ENCODE assay signal across 30 cellular contexts in the genomic region with DNA sequence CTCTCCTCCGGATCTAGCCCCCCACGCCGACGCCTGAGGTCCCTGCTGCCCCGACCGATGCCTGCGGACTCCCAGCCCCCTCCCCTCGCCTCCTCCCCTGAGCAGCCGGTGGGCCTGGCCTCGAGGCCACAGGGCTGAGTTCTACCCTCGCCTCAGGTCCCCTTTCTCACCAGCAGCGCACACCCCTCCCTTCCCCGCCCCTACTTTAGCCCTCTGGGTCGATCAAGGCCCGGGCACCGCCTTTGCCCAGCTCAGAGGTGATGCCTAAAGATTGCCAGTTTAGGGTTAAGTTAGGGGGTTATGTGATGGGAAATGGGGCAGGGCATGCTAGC. TPM values are rescaled to one million over a fixed set of nuclear protein-coding genes. Genes with fewer than 3 reads are reported as not detected.
DNase-seq lines count a peak whose midpoint lies in the region; ATAC-seq, FAIRE-seq and TF ChIP-seq lines count a peak whose summit lies in the region.
"Had no signal": no experiment of that assay in that cellular context is flagged by ENCODE, and none has a peak within 500 bp of the region (broad histone marks: within the 10 kb centered on the region; RNA-seq: fewer than 3 reads in every experiment).

No MANE protein-coding gene starts in this region.

- no peak overlapping the region for H3K4me3 ChIP-seq in mammary epithelial cell (replicated peaks in 1 of 3; ENCODE audit: insufficient read depth in 1 of 3, low read depth in 2 of 3, low read length in 3 of 3)
- peak overlapping the region; percentile 63 for H3K4me3 ChIP-seq in SJCRH30
- H3K4me3 ChIP-seq in iPS-20b (ENCODE audit: low read length) = peak overlapping the region; percentile 62; the same call in 1 of the 2 replicates
- no peak overlapping the region for H3K4me3 ChIP-seq in kidney (ENCODE audit: low read length in 2 of 2)

- no peaks in the 10 kb centered on the region for H3K79me2 ChIP-seq in mammary epithelial cell (ENCODE audit: insufficient read depth, low read length)

- H3K4me3 Mint-ChIP-seq in MCF 10A (ENCODE audit: unreplicated experiment) (peak overlapping the region; percentile 75), type B pancreatic cell (peak overlapping the region; percentile 61)
- no peak overlapping the region for H3K4me3 Mint-ChIP-seq in effector memory CD8-positive, alpha-beta T cell
- H3K4me3 Mint-ChIP-seq: activated CD4-positive, alpha-beta T cell treated with anti-CD3 and anti-CD28 coated beads, Interleukin-2, amount 10 ng/mL, durations not matched to agents 24 days and 14 days; dendritic cell treated with granulocyte-macrophage colony-stimulating factor and Interleukin-4, amounts not matched to agents 40 ng/mL and 50 ng/mL, for 4 days had no signal

- CTCF ChIA-PET in MCF 10A (lab: Yijun Ruan, JAX) = interaction anchor here (0.6 to 1.9 kb wide), 3 partner anchors 20 to 782 kb away, joined by 3 to 12 read pairs (median 4); no protein-coding TSS in a partner anchor
- CTCF ChIA-PET in mammary epithelial cell (lab: Charles Lee; ENCODE audit: low non-redundant PET) = no interaction called here

- H3K4me1 Mint-ChIP-seq in MCF 10A (ENCODE audit: insufficient read depth, unreplicated experiment) (peaks cover 6% of the 10 kb centered on the region), type B pancreatic cell (ENCODE audit: unreplicated experiment) (peaks cover 7% of the 10 kb centered on the region)
- peaks cover 11 to 16% of the 10 kb centered on the region in 2 donors for H3K4me1 Mint-ChIP-seq in effector memory CD8-positive, alpha-beta T cell (ENCODE audit: low read depth in 2 of 2)

- no peaks in the 10 kb centered on the region for H3K36me3 Mint-ChIP-seq in MCF 10A (ENCODE audit: insufficient read depth, unreplicated experiment)
- no peaks in the 10 kb centered on the region for H3K36me3 Mint-ChIP-seq in type B pancreatic cell
- no peaks in the 10 kb centered on the region for H3K36me3 Mint-ChIP-seq in effector memory CD8-positive, alpha-beta T cell (ENCODE audit: insufficient read depth)

- no peak overlapping the region for H2AFZ ChIP-seq in mammary epithelial cell (ENCODE audit: low read depth, low read length)

- H3K27ac Mint-ChIP-seq in MCF 10A (ENCODE audit: low read depth, unreplicated experiment) = no peak overlapping the region
- H3K27ac Mint-ChIP-seq in type B pancreatic cell = no peak overlapping the region
- no peak overlapping the region for H3K27ac Mint-ChIP-seq in effector memory CD8-positive, alpha-beta T cell
- H3K27ac Mint-ChIP-seq: activated CD4-positive, alpha-beta T cell treated with anti-CD3 and anti-CD28 coated beads, Interleukin-2, amount 10 ng/mL, durations not matched to agents 24 days and 14 days; activated T-cell treated with anti-CD3 and anti-CD28 coated beads, Interleukin-2, amount 50 U/mL, for 72 hours; dendritic cell treated with granulocyte-macrophage colony-stimulating factor and Interleukin-4, amounts not matched to agents 40 ng/mL and 50 ng/mL, for 4 days had no signal

- dilution Hi-C loops in mammary epithelial cell (cut with HindIII; ENCODE audit: low sequenced_read_pairs) = no loop called here

- H3K4me1 ChIP-seq in mammary epithelial cell (ENCODE audit: insufficient read depth, low read length) = peaks cover 10% of the 10 kb centered on the region
- H3K4me1 ChIP-seq in SJCRH30 = no peaks in the 10 kb centered on the region; the same call in 1 of the 2 replicates
- peaks cover 46% of the 10 kb centered on the region; the same call in 1 of the 2 replicates for H3K4me1 ChIP-seq in iPS-20b (ENCODE audit: insufficient read depth, low read length)
- H3K4me1 ChIP-seq in kidney (ENCODE audit: control insufficient read depth in 1 of 2, insufficient read depth in 1 of 2, low read depth in 1 of 2, low read length in 2 of 2) = peaks cover 0 to 11% of the 10 kb centered on the region in 2 donors

- H4K20me1 ChIP-seq in mammary epithelial cell (ENCODE audit: insufficient read depth, low read length) = no peaks in the 10 kb centered on the region

- H3K4me2 ChIP-seq in mammary epithelial cell (ENCODE audit: insufficient read depth, low read depth, low read length) = no peak overlapping the region

- BruUV-seq in MCF 10A (replicated peaks; lab: Mats Ljungman, UMichigan) (no TSS peak), mammary epithelial cell (replicated peaks; lab: Mats Ljungman, UMichigan) (no TSS peak)

- no peak for FAIRE-seq in kidney (lab: Jason Lieb, UNC)
- FAIRE-seq: endothelial cell of umbilical vein had no signal

- H3K36me3 ChIP-seq in mammary epithelial cell (ENCODE audit: insufficient read depth, low read length) (no peaks in the 10 kb centered on the region), SJCRH30 (no peaks in the 10 kb centered on the region), iPS-20b (ENCODE audit: insufficient read depth, low read depth, low read length) (no peaks in the 10 kb centered on the region), kidney (ENCODE audit: control insufficient read depth in 1 of 2, insufficient read depth in 2 of 2, low read length in 2 of 2) (no peaks in the 10 kb centered on the region)
- H3K36me3 ChIP-seq: heart left ventricle, spleen, stomach, tibial nerve had no signal

- H3K27ac ChIP-seq in mammary epithelial cell (ENCODE audit: insufficient read depth, low read depth, low read length) (no peak overlapping the region), SJCRH30 (peak overlapping the region; percentile 85), iPS-20b (ENCODE audit: low read length) (no peak overlapping the region), kidney (ENCODE audit: low read depth in 2 of 2, low read length in 2 of 2) (no peak overlapping the region)
- H3K27ac ChIP-seq: heart left ventricle, HL-60, spleen, stomach, tibial nerve had no signal

- H3K9me3 ChIP-seq in mammary epithelial cell (replicated peaks; ENCODE audit: insufficient read depth, low read length) (no peaks in the 10 kb centered on the region), SJCRH30 (replicated peaks) (no peaks in the 10 kb centered on the region), iPS-20b (ENCODE audit: insufficient read depth, low read depth, low read length) (peaks cover 4% of the 10 kb centered on the region; the same call in 1 of the 2 replicates), kidney (ENCODE audit: control insufficient read depth in 1 of 2, low read length in 2 of 2) (no peaks in the 10 kb centered on the region)
- H3K9me3 ChIP-seq: heart left ventricle, spleen, stomach, tibial nerve had no signal

- TF ChIP-seq CTCF in MCF 10A (IDR thresholded peaks at IDR 0.05; ENCODE audit: unreplicated experiment) (no peak), mammary epithelial cell (conservative IDR thresholded peaks at IDR 0.05 in 1 of 2, IDR thresholded peaks at IDR 0.05 in 1 of 2; ENCODE audit: extremely low read depth in 1 of 2, insufficient read depth in 1 of 2, low read depth in 1 of 2, low read length in 2 of 2) (no peak), type B pancreatic cell (conservative IDR thresholded peaks at IDR 0.05) (no peak), kidney (IDR thresholded peaks at IDR 0.05; ENCODE audit: borderline replicate concordance, extremely low read depth, insufficient read depth) (no peak)

- WGBS in mammary epithelial cell (ENCODE audit: low coverage, missing lambda C conversion rate) = 24% methylated on average over 4 of the region's 16 CpGs

- in situ Hi-C loops in mammary epithelial cell (cut with MboI; ENCODE audit: low sequenced_read_pairs in 2 of 2) = loop anchor here in 1 of 2 donors (25.0 kb wide), 1 partner anchor 899 kb away; no protein-coding TSS in a partner anchor

- H3K9me3 Mint-ChIP-seq in MCF 10A (ENCODE audit: unreplicated experiment) (no peaks in the 10 kb centered on the region), type B pancreatic cell (no peaks in the 10 kb centered on the region)
- H3K9me3 Mint-ChIP-seq in effector memory CD8-positive, alpha-beta T cell = no peaks in the 10 kb centered on the region
- H3K9me3 Mint-ChIP-seq: activated CD4-positive, alpha-beta T cell treated with anti-CD3 and anti-CD28 coated beads, Interleukin-2, amount 10 ng/mL, durations not matched to agents 24 days and 14 days; activated T-cell treated with anti-CD3 and anti-CD28 coated beads, Interleukin-2, amount 50 U/mL, for 72 hours; dendritic cell treated with granulocyte-macrophage colony-stimulating factor and Interleukin-4, amounts not matched to agents 40 ng/mL and 50 ng/mL, for 4 days had no signal

- ATAC-seq in effector memory CD8-positive, alpha-beta T cell (replicated peaks) = no peak
- ATAC-seq: activated T-cell treated with anti-CD3 and anti-CD28 coated beads, Interleukin-2, amount 50 U/mL, for 72 hours; heart left ventricle had no signal

- intact Hi-C loops in MCF 10A (cut with micrococcal nuclease) = no loop called here
- intact Hi-C loops in mammary epithelial cell (cut with micrococcal nuclease) = no loop called here
- intact Hi-C loops in kidney (cut with DNase I) = no loop called here

- POLR2A ChIA-PET in MCF 10A (lab: Yijun Ruan, JAX) = no interaction called here

- DNase-seq in MCF 10A (ENCODE audit: unreplicated experiment) = no peak
- no peak for DNase-seq in mammary epithelial cell
- peak; percentile 49 to 53 for DNase-seq in SJCRH30
- no peak for DNase-seq in type B pancreatic cell (ENCODE audit: extremely low spot score, unreplicated experiment)
- DNase-seq in effector memory CD8-positive, alpha-beta T cell = no peak
- DNase-seq in kidney = no peak
- no peak for DNase-seq in NCI-H146 (lab: John Stamatoyannopoulos, UW)
- DNase-seq: ACHN; activated CD4-positive, alpha-beta T cell treated with anti-CD3 and anti-CD28 coated beads, Interleukin-2, amount 10 ng/mL, durations not matched to agents 24 days and 14 days; activated naive CD4-positive, alpha-beta T cell treated with anti-CD3 and anti-CD28 coated beads, Interleukin-2, amount 50 U/mL, for 16 hours; activated T-cell treated with anti-CD3 and anti-CD28 coated beads, Interleukin-2, amount 50 U/mL, for 72 hours; aorta; C1 segment of cervical spinal cord; heart left ventricle; IMR-90; NCI-H1694 treated with DMSO at 0.1 percent for 48 hours; OCI-M1; SHP77 treated with DMSO at 0.1 percent for 48 hours; stimulated activated CD4-positive, alpha-beta T cell treated with anti-CD3 and anti-CD28 coated beads, Interleukin-4, amount 100 ng/mL, for 4 hours; stomach had no signal

- H3K27me3 Mint-ChIP-seq in MCF 10A (ENCODE audit: insufficient read depth, unreplicated experiment) (peaks cover 53% of the 10 kb centered on the region), type B pancreatic cell (peaks cover 93% of the 10 kb centered on the region)
- peaks cover 77 to 95% of the 10 kb centered on the region in 2 donors for H3K27me3 Mint-ChIP-seq in effector memory CD8-positive, alpha-beta T cell

- peaks cover 72% of the 10 kb centered on the region for H3K27me3 ChIP-seq in mammary epithelial cell (ENCODE audit: insufficient read depth, low read length)
- H3K27me3 ChIP-seq in SJCRH30 = no peaks in the 10 kb centered on the region
- H3K27me3 ChIP-seq in iPS-20b (ENCODE audit: insufficient read depth, low read length) = peaks cover 100% of the 10 kb centered on the region

- H3K9ac ChIP-seq in mammary epithelial cell (ENCODE audit: insufficient read depth, low read length) (no peak overlapping the region), iPS-20b (ENCODE audit: low read depth, low read length) (no peak overlapping the region), kidney (ENCODE audit: low read length in 2 of 2) (no peak overlapping the region)

RNA-seq across cellular contexts. Expression of a gene that starts 5.7 kb away (rescaled TPM):
- total RNA-seq in MCF 10A (2022) (not detected in 2 replicates), mammary epithelial cell (not detected), type B pancreatic cell (ENCODE audit: low replicate concordance) (0.68 TPM in 1 of 2 replicates, not detected in the other), kidney (0.16 TPM)
- polyA plus RNA-seq in mammary epithelial cell (not detected), kidney (ENCODE audit: insufficient read depth, low read depth, low replicate concordance) (0.19 TPM)
- polyA minus RNA-seq in mammary epithelial cell = not detected
- total RNA-seq in SJCRH30 (2014; rRNA removed; shearing (Covaris generic)) = 1.8 and 2.0 TPM in 2 replicates
- total RNA-seq: activated CD4-positive, alpha-beta T cell treated with anti-CD3 and anti-CD28 coated beads, Interleukin-2, amount 10 ng/mL, durations not matched to agents 24 days and 14 days; activated T-cell treated with anti-CD3 and anti-CD28 coated beads, Interleukin-2, amount 50 U/mL, for 72 hours; aorta; endothelial cell of umbilical vein; heart left ventricle; IMR-90; liver; M059J; mucosa of gallbladder; spleen; stomach; T-helper 1 cell treated with Interleukin-12 subunit alpha and Interleukin-12 subunit beta and Interleukin-4 antibody, amounts not matched to agents 30 ng/mL and 1 ng/mL, for 36 hours had no signal
- polyA plus RNA-seq: aorta, endothelial cell of umbilical vein, heart left ventricle, IMR-90, liver, stomach had no signal

Comparison
In these comparisons a context has a peak if more than half of its experiments do, and no peak if none do; other contexts are left out.
1. DNase-seq: peak in SJCRH30 (2 of 2); none in MCF 10A (single experiment), mammary epithelial cell (single experiment), type B pancreatic cell (single experiment), effector memory CD8-positive, alpha-beta T cell (0 of 3), kidney (single experiment) and NCI-H146 (single experiment).
2. H3K4me3 Mint-ChIP-seq: peak in MCF 10A (single experiment) and type B pancreatic cell (single experiment); none in effector memory CD8-positive, alpha-beta T cell (0 of 2).
3. H3K4me3 ChIP-seq: peak in SJCRH30 (single experiment) and iPS-20b (single experiment); none in mammary epithelial cell (0 of 3) and kidney (0 of 2).